In the genomic region with DNA sequence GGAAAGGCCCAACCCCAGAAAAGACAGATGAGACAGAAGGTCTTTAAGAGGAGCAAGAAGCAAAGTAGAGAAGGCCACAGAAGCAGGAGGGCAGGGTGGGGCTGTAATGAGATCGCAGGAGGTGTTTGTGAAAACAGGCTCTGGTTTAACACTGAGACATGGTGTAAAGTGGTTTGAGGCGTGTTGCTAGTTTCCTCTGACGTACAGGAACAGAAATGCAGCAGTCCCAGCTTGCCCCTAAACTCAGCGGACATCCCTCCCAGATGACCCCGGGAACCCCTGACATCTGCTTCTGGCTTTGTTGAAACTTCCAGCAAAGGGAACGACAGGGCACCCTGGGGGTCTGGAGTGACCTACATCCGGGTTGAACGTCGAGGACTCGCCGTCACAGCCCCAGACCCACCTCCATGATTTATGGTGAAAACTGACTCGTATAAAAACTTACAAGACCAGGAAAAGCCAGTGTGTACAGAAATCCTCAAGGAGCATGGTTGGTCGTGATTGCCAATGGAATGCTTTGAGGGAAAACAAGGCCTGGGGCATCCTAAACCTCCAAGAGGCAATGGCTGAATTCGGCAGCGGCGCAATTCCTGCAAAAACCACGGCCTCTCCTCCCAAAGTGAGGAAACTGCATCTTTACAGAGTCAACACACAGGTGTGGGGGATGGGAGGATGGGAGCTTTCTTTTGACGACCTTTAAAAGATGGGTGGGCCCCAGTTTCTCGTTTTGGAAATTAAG, we compare ENCODE assay signal across 8 cellular contexts. TPM values are rescaled to one million over a fixed set of nuclear protein-coding genes. Genes with fewer than 3 reads are reported as not detected.
A peak's percentile ranks its signal among the peaks of the same experiment; 100 is the strongest.
DNase-seq lines count a peak whose midpoint lies in the region; ATAC-seq and TF ChIP-seq lines count a peak whose summit lies in the region.

No MANE protein-coding gene starts in this region.

- CTCF ChIA-PET in naive thymus-derived CD4-positive, alpha-beta T cell (lab: Charles Lee) = interaction anchor here (0.6 to 4.5 kb wide), 10 partner anchors 9 to 265 kb away, joined by 3 to 22 read pairs (median 4); no protein-coding TSS in a partner anchor

- peaks cover 0 to 10% (median 0%) of the 10 kb centered on the region in 12 donors for H3K9me3 ChIP-seq in heart left ventricle
- no peaks in the 10 kb centered on the region for H3K9me3 ChIP-seq in naive thymus-derived CD4-positive, alpha-beta T cell (ENCODE audit: control insufficient read depth in 2 of 3, low read length in 3 of 3)
- no peaks in the 10 kb centered on the region for H3K9me3 ChIP-seq in transverse colon

- intact Hi-C loops in heart left ventricle (cut with DNase I) (no loop called here), Right ventricle myocardium superior (cut with DNase I) (no loop called here), transverse colon (cut with DNase I; ENCODE audit: low total_unique reads) (no loop called here)
- intact Hi-C loops in naive thymus-derived CD4-positive, alpha-beta T cell (cut with micrococcal nuclease) = loop anchor here (1.0 to 10.0 kb wide), 12 partner anchors 11 to 354 kb away; partner anchors contain the start of genes GSPT1 (in 1 of the 2), SOCS1 (in 1 of the 2) and TXNDC11 (in 1 of the 2)

- no peak for TF ChIP-seq POLR2A in heart left ventricle (IDR thresholded peaks at IDR 0.05)
- TF ChIP-seq POLR2A in transverse colon (IDR thresholded peaks at IDR 0.05) = no peak

- peaks cover 38% of the 10 kb centered on the region for H3K4me1 Mint-ChIP-seq in chondrocyte (ENCODE audit: low read depth)
- H3K4me1 Mint-ChIP-seq in naive thymus-derived CD4-positive, alpha-beta T cell = peaks cover 43 to 92% (median 78%) of the 10 kb centered on the region in 7 donors

- H3K27ac Mint-ChIP-seq in chondrocyte (ENCODE audit: unreplicated experiment) = peak overlapping the region; percentile 95
- peak overlapping the region; percentile 92 to 99 (median 99) for H3K27ac Mint-ChIP-seq in naive thymus-derived CD4-positive, alpha-beta T cell

- DNase-seq in heart left ventricle (peak in 2 of 5 donors; percentile 28 to 45), Right ventricle myocardium superior (no peak), chondrocyte (ENCODE audit: low spot score) (no peak), transverse colon (peak; percentile 26), GDM1 (lab: John Stamatoyannopoulos, UW) (no peak), NCI-H446 (lab: John Stamatoyannopoulos, UW) (no peak)
- peak; percentile 41 to 92 (median 89) for DNase-seq in naive thymus-derived CD4-positive, alpha-beta T cell

- H3K9me3 Mint-ChIP-seq in chondrocyte (ENCODE audit: low read depth) = peaks cover 7% of the 10 kb centered on the region
- peaks cover 0 to 8% (median 0%) of the 10 kb centered on the region in 11 donors for H3K9me3 Mint-ChIP-seq in naive thymus-derived CD4-positive, alpha-beta T cell

- H3K36me3 Mint-ChIP-seq in chondrocyte (ENCODE audit: low read depth) = peaks cover 13% of the 10 kb centered on the region
- peaks cover 13 to 32% (median 26%) of the 10 kb centered on the region in 5 donors for H3K36me3 Mint-ChIP-seq in naive thymus-derived CD4-positive, alpha-beta T cell

- H3K27me3 Mint-ChIP-seq in chondrocyte (ENCODE audit: low read depth) = no peaks in the 10 kb centered on the region
- peaks cover 0 to 2% (median 0%) of the 10 kb centered on the region in 5 donors for H3K27me3 Mint-ChIP-seq in naive thymus-derived CD4-positive, alpha-beta T cell

- peaks cover 0 to 67% (median 17%) of the 10 kb centered on the region in 12 donors for H3K4me1 ChIP-seq in heart left ventricle
- H3K4me1 ChIP-seq in naive thymus-derived CD4-positive, alpha-beta T cell (ENCODE audit: control insufficient read depth in 2 of 2, insufficient read depth in 2 of 2, low read length in 2 of 2) = peaks cover 70 to 85% of the 10 kb centered on the region in 2 donors
- peaks cover 4 to 47% (median 5%) of the 10 kb centered on the region in 4 donors for H3K4me1 ChIP-seq in transverse colon

- peak overlapping the region in 11 of 12 donors; percentile 8 to 79 (median 53) for H3K27ac ChIP-seq in heart left ventricle
- H3K27ac ChIP-seq in naive thymus-derived CD4-positive, alpha-beta T cell (ENCODE audit: low read depth, low read length) = peak overlapping the region; percentile 89
- H3K27ac ChIP-seq in transverse colon = peak overlapping the region; percentile 62 to 77 (median 75)

- TF ChIP-seq CTCF in heart left ventricle (IDR thresholded peaks at IDR 0.05) (no peak), chondrocyte (IDR thresholded peaks at IDR 0.05) (no peak), transverse colon (IDR thresholded peaks at IDR 0.05) (no peak)

- H3K4me3 ChIP-seq in heart left ventricle = peak overlapping the region in 1 of 12 donors; percentile 37
- H3K4me3 ChIP-seq in naive thymus-derived CD4-positive, alpha-beta T cell (ENCODE audit: low read length) = peak overlapping the region; percentile 56
- H3K4me3 ChIP-seq in transverse colon = peak overlapping the region in 1 of 4 donors; percentile 9

- POLR2A ChIA-PET in naive thymus-derived CD4-positive, alpha-beta T cell (lab: Charles Lee) = interaction anchor here (0.7 to 4.8 kb wide), 20 partner anchors 12 to 274 kb away, joined by 3 to 32 read pairs (median 6); partner anchors contain the start of genes LITAF, SNN, TXNDC11 and ZC3H7A

- TF ChIP-seq EP300 in transverse colon (IDR thresholded peaks at IDR 0.05; ENCODE audit: low read depth) = no peak

- ATAC-seq in heart left ventricle (peak in 3 of 4 donors; percentile 41 to 84 (median 61)), Right ventricle myocardium superior (ENCODE audit: poor library complexity) (no peak), HG02970 (IDR thresholded peaks at IDR 0.05; ENCODE audit: low FRiP score, unreplicated experiment) (no peak)
- ATAC-seq in naive thymus-derived CD4-positive, alpha-beta T cell = peak; percentile 92

- WGBS in heart left ventricle, 4 donors = 41 to 50% (median 49%) methylated on average over 18 to 19 of the region's 19 CpGs
- 29 to 55% methylated on average over 6 to 19 of the region's 19 CpGs for WGBS in transverse colon (ENCODE audit: low coverage in 1 of 2), 2 donors

- H3K36me3 ChIP-seq in heart left ventricle (peaks cover 0 to 37% (median 6%) of the 10 kb centered on the region in 9 donors), transverse colon (peaks cover 0 to 8% (median 4%) of the 10 kb centered on the region in 4 donors)
- peaks cover 5 to 9% (median 7%) of the 10 kb centered on the region in 3 experiments for H3K36me3 ChIP-seq in naive thymus-derived CD4-positive, alpha-beta T cell (ENCODE audit: control insufficient read depth in 2 of 3, insufficient read depth in 3 of 3, low read length in 3 of 3)

- peak overlapping the region; percentile 43 for H3K4me3 Mint-ChIP-seq in chondrocyte (ENCODE audit: unreplicated experiment)
- peak overlapping the region; percentile 79 to 97 (median 84) for H3K4me3 Mint-ChIP-seq in naive thymus-derived CD4-positive, alpha-beta T cell

- H3K27me3 ChIP-seq in heart left ventricle (no peaks in the 10 kb centered on the region), transverse colon (no peaks in the 10 kb centered on the region)
- no peaks in the 10 kb centered on the region for H3K27me3 ChIP-seq in naive thymus-derived CD4-positive, alpha-beta T cell (ENCODE audit: control insufficient read depth in 2 of 2, insufficient read depth in 2 of 2, low read length in 2 of 2)

- in situ Hi-C loops in transverse colon (cut with MboI; ENCODE audit: low pct_ligation_motif_present in 1 of 4, low pct_unique_long_range_greater_than_20kb in 1 of 4, low sequenced_read_pairs in 3 of 4) = no loop called here

RNA-seq across cellular contexts. Expression of gene LITAF, which starts 25.8 kb away (rescaled TPM):
- total RNA-seq in heart left ventricle (100 to 1,000 TPM in 1 of 9 donors, 10 to 100 TPM in 8; 34.1 to 133 (median 54.0) TPM), Right ventricle myocardium superior (74.3 TPM), chondrocyte (74.5 to 91.9 TPM (median 90.0 TPM) in 3 replicates), transverse colon (100 to 1,000 TPM in 2 of 4 donors, 10 to 100 TPM in 2; 32.8 to 193 (median 101) TPM)
- 10 to 100 TPM; 12.2 to 32.5 TPM for polyA plus RNA-seq in heart left ventricle
- total RNA-seq in naive thymus-derived CD4-positive, alpha-beta T cell = 100 to 1,000 TPM; 126 to 278 (median 208) TPM
- polyA plus RNA-seq in naive thymus-derived CD4-positive, alpha-beta T cell = 100 to 1,000 TPM; 525 to 563 TPM

Comparison
In these comparisons a context has a peak if more than half of its experiments do, and no peak if none do; other contexts are left out.
1. ATAC-seq: peak in heart left ventricle (3 of 4) and naive thymus-derived CD4-positive, alpha-beta T cell (single experiment); none in Right ventricle myocardium superior (single experiment) and HG02970 (single experiment).
2. DNase-seq: peak in naive thymus-derived CD4-positive, alpha-beta T cell (9 of 9) and transverse colon (single experiment); none in Right ventricle myocardium superior (single experiment), chondrocyte (single experiment), GDM1 (single experiment) and NCI-H446 (0 of 2).
3. intact Hi-C loops: an anchor here in naive thymus-derived CD4-positive, alpha-beta T cell (1.0 to 10.0 kb wide); none called in heart left ventricle, Right ventricle myocardium superior and transverse colon.
4. Peak in every context shown above with its lines, with median percentiles within 50 percentile points of each other: H3K27ac ChIP-seq.